In the genomic region with DNA sequence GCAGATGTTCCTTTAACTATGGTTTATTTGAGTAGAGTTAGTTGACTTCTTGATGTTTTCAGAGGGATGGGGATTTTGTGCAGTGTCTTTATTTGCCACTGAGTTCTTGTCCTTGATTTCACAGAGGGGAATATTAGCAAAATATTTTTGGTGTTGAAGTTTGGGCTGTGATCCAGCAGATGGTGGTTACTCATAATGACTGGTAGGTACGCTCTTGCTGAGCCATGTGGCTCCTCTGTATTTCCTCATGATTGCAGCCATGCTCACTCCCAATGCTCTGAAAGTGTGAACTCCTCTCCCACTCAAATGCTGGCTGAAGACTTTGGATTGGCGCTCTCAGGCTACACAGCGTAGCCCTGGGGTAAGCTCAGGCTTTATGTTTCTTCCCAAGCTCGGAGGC, we compare ENCODE assay signal across 17 cellular contexts.
A peak's percentile ranks its signal among the peaks of the same experiment; 100 is the strongest.
DNase-seq lines count a peak whose midpoint lies in the region; ATAC-seq lines count a peak whose summit lies in the region.
"Had no signal": no experiment of that assay in that cellular context is flagged by ENCODE, and none has a peak within 500 bp of the region (broad histone marks: within the 10 kb centered on the region; RNA-seq: fewer than 3 reads in every experiment).

No MANE protein-coding gene starts in this region.

- H3K27ac ChIP-seq in GM23248, result no peak overlapping the region
- peak overlapping the region; percentile 21 for H3K27ac ChIP-seq in epithelial cell of prostate
- H3K27ac ChIP-seq: 22Rv1, BLaER1, C4-2B had no signal

- no peaks in the 10 kb centered on the region for H3K9me3 ChIP-seq in GM23248 (ENCODE audit: low read depth)
- H3K9me3 ChIP-seq in T-helper 17 cell (ENCODE audit: control insufficient read depth, low read length, poor library complexity, severe bottlenecking), result no peaks in the 10 kb centered on the region
- H3K9me3 ChIP-seq: BLaER1, Caco-2 had no signal

- DNase-seq in GM23248, result peak; percentile 0
- DNase-seq in T-helper 17 cell, result no peak
- DNase-seq in epithelial cell of prostate (ENCODE audit: low read depth, low spot score), result no peak
- DNase-seq: Caco-2; CD4-positive, CD25-positive, alpha-beta regulatory T cell; CD8-positive, alpha-beta T cell; DMS79; GF-D8; H7; HCEC 1CT had no signal

- no peak overlapping the region for H3K4me3 ChIP-seq in GM23248
- H3K4me3 ChIP-seq: BLaER1 had no signal

- H3K9ac ChIP-seq in GM23248, result no peak overlapping the region
- H3K9ac ChIP-seq: BLaER1 had no signal

- no peak for ATAC-seq in T-helper 17 cell
- ATAC-seq in HG03196 (IDR thresholded peaks at IDR 0.05; ENCODE audit: unreplicated experiment), result no peak
- ATAC-seq in HG03432 (IDR thresholded peaks at IDR 0.05; ENCODE audit: unreplicated experiment), result no peak
- ATAC-seq in GM19035 (IDR thresholded peaks at IDR 0.05; ENCODE audit: unreplicated experiment), result no peak
- ATAC-seq: CD8-positive, alpha-beta T cell had no signal

- H3K4me1 ChIP-seq in GM23248 (ENCODE audit: insufficient read depth), result no peaks in the 10 kb centered on the region
- H3K4me1 ChIP-seq: BLaER1, Caco-2 had no signal

- H3K4me3 Mint-ChIP-seq in T-helper 17 cell, result no peak overlapping the region
- H3K4me3 Mint-ChIP-seq: B cell; CD4-positive, CD25-positive, alpha-beta regulatory T cell; CD8-positive, alpha-beta T cell had no signal

- no peaks in the 10 kb centered on the region for H3K79me2 ChIP-seq in GM23248 (ENCODE audit: insufficient read depth)

- H3K27ac Mint-ChIP-seq in T-helper 17 cell, result peak overlapping the region; percentile 35
- H3K27ac Mint-ChIP-seq: B cell; CD4-positive, CD25-positive, alpha-beta regulatory T cell; CD8-positive, alpha-beta T cell had no signal

- WGBS in GM23248 (ENCODE audit: low coverage in 1 of 2, low lambda C conversion rate in 2 of 2, missing lambda C conversion rate in 2 of 2), 2 experiments, result 33 to 34% methylated on average over 3 to 4 of the region's 4 CpGs

- no peaks in the 10 kb centered on the region for H4K20me1 ChIP-seq in GM23248 (ENCODE audit: insufficient read depth)

- H3F3A ChIP-seq in GM23248 (ENCODE audit: insufficient read depth), result no peaks in the 10 kb centered on the region

- no peak overlapping the region for H3K4me2 ChIP-seq in GM23248 (ENCODE audit: unreplicated experiment)
- H3K4me2 ChIP-seq: BLaER1 had no signal

- H2AFZ ChIP-seq in GM23248, result no peak overlapping the region

- H3K4me1 Mint-ChIP-seq in T-helper 17 cell, result peaks cover 2% of the 10 kb centered on the region

- H3K36me3 ChIP-seq in GM23248 (ENCODE audit: low read depth), result no peaks in the 10 kb centered on the region
- H3K36me3 ChIP-seq: BLaER1 had no signal

- no peaks in the 10 kb centered on the region for H3K9me2 ChIP-seq in GM23248 (ENCODE audit: insufficient read depth)

- in situ Hi-C loops in GM23248 (cut with MboI), result no loop called here

- no peaks in the 10 kb centered on the region for H3K27me3 ChIP-seq in GM23248 (replicated peaks; ENCODE audit: insufficient read depth)

- peaks cover 3% of the 10 kb centered on the region for H3K36me3 Mint-ChIP-seq in T-helper 17 cell (ENCODE audit: low read depth)
- H3K36me3 Mint-ChIP-seq: CD4-positive, CD25-positive, alpha-beta regulatory T cell; CD8-positive, alpha-beta T cell had no signal

- no peaks in the 10 kb centered on the region for H3K27me3 Mint-ChIP-seq in T-helper 17 cell
- H3K27me3 Mint-ChIP-seq: B cell; CD4-positive, CD25-positive, alpha-beta regulatory T cell had no signal
